1 cellular context compared by ENCODE assay signal in the genomic region with DNA sequence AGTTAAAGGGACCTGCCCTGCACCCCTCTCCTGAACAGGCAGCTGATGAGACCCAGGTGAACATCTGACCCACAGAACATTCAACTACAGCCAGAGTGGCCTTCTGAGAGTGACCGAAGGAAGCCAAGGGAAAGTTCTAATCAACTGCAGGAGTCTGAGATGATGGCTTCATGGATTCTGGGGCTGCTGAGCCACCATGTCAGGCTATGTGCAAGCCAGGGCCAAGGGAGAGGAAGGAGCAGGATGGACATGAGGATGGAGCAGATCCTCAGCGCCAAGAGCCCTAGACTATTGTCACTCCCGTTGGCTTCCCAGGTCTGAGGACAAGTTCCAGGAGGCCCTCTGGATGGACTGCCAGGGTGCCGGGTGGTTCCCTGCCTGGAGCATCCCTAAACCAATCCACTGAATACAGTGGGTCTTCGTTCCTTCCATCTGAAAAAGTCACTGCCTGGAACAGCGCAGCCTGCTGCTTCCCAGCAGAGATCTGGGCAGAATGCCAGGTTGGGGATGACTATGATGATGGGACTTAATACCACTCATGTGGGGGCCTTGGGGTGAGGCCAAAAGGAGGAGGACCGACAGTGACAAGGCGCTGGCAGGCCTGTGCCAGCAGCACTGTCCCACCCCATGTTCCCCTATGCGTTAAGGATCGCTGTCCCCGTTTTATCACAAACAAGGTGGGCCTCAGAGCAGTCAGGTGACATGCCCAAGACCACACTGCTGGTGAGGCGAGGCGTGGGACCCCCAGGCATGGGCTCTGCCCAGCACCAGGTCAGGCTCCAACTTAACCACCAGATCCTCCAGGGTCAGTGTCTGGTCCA.
TF ChIP-seq lines count a peak whose summit lies in the region.

No MANE protein-coding gene starts in this region.

TF ChIP-seq in HEK293, 187 proteins besides CTCF, POLR2A, EP300 and RAD21 (continued from another document):
- TF ChIP-seq, protein P1, sequence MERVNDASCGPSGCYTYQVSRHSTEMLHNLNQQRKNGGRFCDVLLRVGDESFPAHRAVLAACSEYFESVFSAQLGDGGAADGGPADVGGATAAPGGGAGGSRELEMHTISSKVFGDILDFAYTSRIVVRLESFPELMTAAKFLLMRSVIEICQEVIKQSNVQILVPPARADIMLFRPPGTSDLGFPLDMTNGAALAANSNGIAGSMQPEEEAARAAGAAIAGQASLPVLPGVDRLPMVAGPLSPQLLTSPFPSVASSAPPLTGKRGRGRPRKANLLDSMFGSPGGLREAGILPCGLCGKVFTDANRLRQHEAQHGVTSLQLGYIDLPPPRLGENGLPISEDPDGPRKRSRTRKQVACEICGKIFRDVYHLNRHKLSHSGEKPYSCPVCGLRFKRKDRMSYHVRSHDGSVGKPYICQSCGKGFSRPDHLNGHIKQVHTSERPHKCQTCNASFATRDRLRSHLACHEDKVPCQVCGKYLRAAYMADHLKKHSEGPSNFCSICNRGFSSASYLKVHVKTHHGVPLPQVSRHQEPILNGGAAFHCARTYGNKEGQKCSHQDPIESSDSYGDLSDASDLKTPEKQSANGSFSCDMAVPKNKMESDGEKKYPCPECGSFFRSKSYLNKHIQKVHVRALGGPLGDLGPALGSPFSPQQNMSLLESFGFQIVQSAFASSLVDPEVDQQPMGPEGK (tag by site-specific recombination; IDR thresholded peaks at IDR 0.05): peak; percentile 82
- no peak for TF ChIP-seq ZNF560 (tag by site-specific recombination; IDR thresholded peaks at IDR 0.05; ENCODE audit: borderline replicate concordance)
- no peak for TF ChIP-seq KLF16 (tag by site-specific recombination; IDR thresholded peaks at IDR 0.05)
- no peak for TF ChIP-seq ZBTB21 (tag by site-specific recombination; IDR thresholded peaks at IDR 0.05)
- no peak for TF ChIP-seq ZNF214 (tag by site-specific recombination; IDR thresholded peaks at IDR 0.05; ENCODE audit: borderline replicate concordance)
- no peak for TF ChIP-seq ZNF510 (tag by site-specific recombination; IDR thresholded peaks at IDR 0.05; ENCODE audit: insufficient replicate concordance)
- TF ChIP-seq ZNF544 (tag by site-specific recombination; IDR thresholded peaks at IDR 0.05): no peak
- no peak for TF ChIP-seq ZSCAN30 (tag by site-specific recombination; IDR thresholded peaks at IDR 0.05)
- TF ChIP-seq ZNF155 (tag by site-specific recombination; IDR thresholded peaks at IDR 0.05): no peak
- TF ChIP-seq ZNF266 (tag by site-specific recombination; IDR thresholded peaks at IDR 0.05; ENCODE audit: low read depth): no peak
- no peak for TF ChIP-seq OSR2 (tag by site-specific recombination; IDR thresholded peaks at IDR 0.05)
- TF ChIP-seq, protein P2, sequence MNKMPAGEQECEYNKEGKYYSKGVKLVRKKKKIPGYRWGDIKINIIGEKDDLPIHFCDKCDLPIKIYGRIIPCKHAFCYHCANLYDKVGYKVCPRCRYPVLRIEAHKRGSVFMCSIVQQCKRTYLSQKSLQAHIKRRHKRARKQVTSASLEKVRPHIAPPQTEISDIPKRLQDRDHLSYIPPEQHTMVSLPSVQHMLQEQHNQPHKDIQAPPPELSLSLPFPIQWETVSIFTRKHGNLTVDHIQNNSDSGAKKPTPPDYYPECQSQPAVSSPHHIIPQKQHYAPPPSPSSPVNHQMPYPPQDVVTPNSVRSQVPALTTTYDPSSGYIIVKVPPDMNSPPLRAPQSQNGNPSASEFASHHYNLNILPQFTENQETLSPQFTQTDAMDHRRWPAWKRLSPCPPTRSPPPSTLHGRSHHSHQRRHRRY (tag by site-specific recombination; IDR thresholded peaks at IDR 0.05): no peak
- TF ChIP-seq ZNF394 (tag by site-specific recombination; IDR thresholded peaks at IDR 0.05; ENCODE audit: borderline replicate concordance): no peak
- TF ChIP-seq ZNF211 (tag by site-specific recombination; IDR thresholded peaks at IDR 0.05; ENCODE audit: low read depth): no peak
- no peak for TF ChIP-seq ZNF791 (tag by site-specific recombination; IDR thresholded peaks at IDR 0.05)
- TF ChIP-seq, protein P3, sequence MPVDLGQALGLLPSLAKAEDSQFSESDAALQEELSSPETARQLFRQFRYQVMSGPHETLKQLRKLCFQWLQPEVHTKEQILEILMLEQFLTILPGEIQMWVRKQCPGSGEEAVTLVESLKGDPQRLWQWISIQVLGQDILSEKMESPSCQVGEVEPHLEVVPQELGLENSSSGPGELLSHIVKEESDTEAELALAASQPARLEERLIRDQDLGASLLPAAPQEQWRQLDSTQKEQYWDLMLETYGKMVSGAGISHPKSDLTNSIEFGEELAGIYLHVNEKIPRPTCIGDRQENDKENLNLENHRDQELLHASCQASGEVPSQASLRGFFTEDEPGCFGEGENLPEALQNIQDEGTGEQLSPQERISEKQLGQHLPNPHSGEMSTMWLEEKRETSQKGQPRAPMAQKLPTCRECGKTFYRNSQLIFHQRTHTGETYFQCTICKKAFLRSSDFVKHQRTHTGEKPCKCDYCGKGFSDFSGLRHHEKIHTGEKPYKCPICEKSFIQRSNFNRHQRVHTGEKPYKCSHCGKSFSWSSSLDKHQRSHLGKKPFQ (tag by site-specific recombination; IDR thresholded peaks at IDR 0.05): no peak
- TF ChIP-seq ZBTB20 (tag by site-specific recombination; IDR thresholded peaks at IDR 0.05): no peak
- TF ChIP-seq ZNF76 (tag by site-specific recombination; IDR thresholded peaks at IDR 0.05; ENCODE audit: borderline replicate concordance, low read depth): no peak
- TF ChIP-seq, protein P4, sequence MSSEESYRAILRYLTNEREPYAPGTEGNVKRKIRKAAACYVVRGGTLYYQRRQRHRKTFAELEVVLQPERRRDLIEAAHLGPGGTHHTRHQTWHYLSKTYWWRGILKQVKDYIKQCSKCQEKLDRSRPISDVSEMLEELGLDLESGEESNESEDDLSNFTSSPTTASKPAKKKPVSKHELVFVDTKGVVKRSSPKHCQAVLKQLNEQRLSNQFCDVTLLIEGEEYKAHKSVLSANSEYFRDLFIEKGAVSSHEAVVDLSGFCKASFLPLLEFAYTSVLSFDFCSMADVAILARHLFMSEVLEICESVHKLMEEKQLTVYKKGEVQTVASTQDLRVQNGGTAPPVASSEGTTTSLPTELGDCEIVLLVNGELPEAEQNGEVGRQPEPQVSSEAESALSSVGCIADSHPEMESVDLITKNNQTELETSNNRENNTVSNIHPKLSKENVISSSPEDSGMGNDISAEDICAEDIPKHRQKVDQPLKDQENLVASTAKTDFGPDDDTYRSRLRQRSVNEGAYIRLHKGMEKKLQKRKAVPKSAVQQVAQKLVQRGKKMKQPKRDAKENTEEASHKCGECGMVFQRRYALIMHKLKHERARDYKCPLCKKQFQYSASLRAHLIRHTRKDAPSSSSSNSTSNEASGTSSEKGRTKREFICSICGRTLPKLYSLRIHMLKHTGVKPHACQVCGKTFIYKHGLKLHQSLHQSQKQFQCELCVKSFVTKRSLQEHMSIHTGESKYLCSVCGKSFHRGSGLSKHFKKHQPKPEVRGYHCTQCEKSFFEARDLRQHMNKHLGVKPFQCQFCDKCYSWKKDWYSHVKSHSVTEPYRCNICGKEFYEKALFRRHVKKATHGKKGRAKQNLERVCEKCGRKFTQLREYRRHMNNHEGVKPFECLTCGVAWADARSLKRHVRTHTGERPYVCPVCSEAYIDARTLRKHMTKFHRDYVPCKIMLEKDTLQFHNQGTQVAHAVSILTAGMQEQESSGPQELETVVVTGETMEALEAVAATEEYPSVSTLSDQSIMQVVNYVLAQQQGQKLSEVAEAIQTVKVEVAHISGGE (tag by site-specific recombination; conservative IDR thresholded peaks at IDR 0.05; ENCODE audit: low read depth): peak; percentile 73
- TF ChIP-seq ZNF558 (tag by site-specific recombination; IDR thresholded peaks at IDR 0.05): no peak
- no peak for TF ChIP-seq ZBTB1 (tag by site-specific recombination; IDR thresholded peaks at IDR 0.05)
- TF ChIP-seq ZNF596 (tag by site-specific recombination; IDR thresholded peaks at IDR 0.05): no peak
- TF ChIP-seq ZNF223 (tag by site-specific recombination; IDR thresholded peaks at IDR 0.05): 0 out of 2 replicates have a peak, but pooled peaks have one; percentile 24
- no peak for TF ChIP-seq ZNF169 (tag by site-specific recombination; IDR thresholded peaks at IDR 0.05)
- TF ChIP-seq ZNF121 (tag by site-specific recombination; IDR thresholded peaks at IDR 0.05): no peak
- TF ChIP-seq, protein P5, sequence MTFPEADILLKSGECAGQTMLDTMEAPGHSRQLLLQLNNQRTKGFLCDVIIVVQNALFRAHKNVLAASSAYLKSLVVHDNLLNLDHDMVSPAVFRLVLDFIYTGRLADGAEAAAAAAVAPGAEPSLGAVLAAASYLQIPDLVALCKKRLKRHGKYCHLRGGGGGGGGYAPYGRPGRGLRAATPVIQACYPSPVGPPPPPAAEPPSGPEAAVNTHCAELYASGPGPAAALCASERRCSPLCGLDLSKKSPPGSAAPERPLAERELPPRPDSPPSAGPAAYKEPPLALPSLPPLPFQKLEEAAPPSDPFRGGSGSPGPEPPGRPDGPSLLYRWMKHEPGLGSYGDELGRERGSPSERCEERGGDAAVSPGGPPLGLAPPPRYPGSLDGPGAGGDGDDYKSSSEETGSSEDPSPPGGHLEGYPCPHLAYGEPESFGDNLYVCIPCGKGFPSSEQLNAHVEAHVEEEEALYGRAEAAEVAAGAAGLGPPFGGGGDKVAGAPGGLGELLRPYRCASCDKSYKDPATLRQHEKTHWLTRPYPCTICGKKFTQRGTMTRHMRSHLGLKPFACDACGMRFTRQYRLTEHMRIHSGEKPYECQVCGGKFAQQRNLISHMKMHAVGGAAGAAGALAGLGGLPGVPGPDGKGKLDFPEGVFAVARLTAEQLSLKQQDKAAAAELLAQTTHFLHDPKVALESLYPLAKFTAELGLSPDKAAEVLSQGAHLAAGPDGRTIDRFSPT (tag by site-specific recombination; IDR thresholded peaks at IDR 0.05): no peak
- TF ChIP-seq ZNF341 (tag by site-specific recombination; IDR thresholded peaks at IDR 0.05; ENCODE audit: low read depth): peak; percentile 92
